In genomic region chr20:54633903-54634302, GRCh38 we compare ENCODE assay signal across 10 cellular contexts.
DNase-seq lines count a peak whose midpoint lies in the region; ATAC-seq, FAIRE-seq and TF ChIP-seq lines count a peak whose summit lies in the region.
"Had no signal": no experiment of that assay in that cellular context is flagged by ENCODE, and none has a peak within 500 bp of the region (broad histone marks: within the 10 kb centered on the region; RNA-seq: fewer than 3 reads in every experiment).

No MANE protein-coding gene starts in this region.

- SMC1A ChIA-PET in GM12878 (lab: Charles Lee; ENCODE audit: uncharacterized antibody, unreplicated experiment), result no interaction called here

- no peaks in the 10 kb centered on the region for H3K9me2 ChIP-seq in hepatocyte (replicated peaks; ENCODE audit: insufficient read depth)

- H3K9ac ChIP-seq in GM12878 (ENCODE audit: control insufficient read depth, insufficient read depth, low read length) (no peak overlapping the region), HepG2 (ENCODE audit: insufficient read depth, low read depth, low read length) (no peak overlapping the region)

- TF ChIP-seq RAD21 in GM12878 (IDR thresholded peaks at IDR 0.05; ENCODE audit: insufficient read depth, low read depth, low read length) (no peak), HepG2 (CRISPR knock-in tag; IDR thresholded peaks at IDR 0.05) (no peak)

- H2AFZ ChIP-seq in GM12878 (ENCODE audit: control insufficient read depth, low read depth, low read length), result no peak overlapping the region; the same call in 1 of the 2 replicates
- H2AFZ ChIP-seq in HepG2 (ENCODE audit: low read length), result no peak overlapping the region
- H2AFZ ChIP-seq in hepatocyte, result no peak overlapping the region

- H4K20me1 ChIP-seq in GM12878 (ENCODE audit: control insufficient read depth, insufficient read depth) (no peaks in the 10 kb centered on the region), HepG2 (ENCODE audit: insufficient read depth, low read length) (no peaks in the 10 kb centered on the region), hepatocyte (ENCODE audit: insufficient read depth, poor library complexity, severe bottlenecking) (no peaks in the 10 kb centered on the region)

- peak overlapping the region; percentile 63 for H3K4me2 ChIP-seq in GM12878 (ENCODE audit: control insufficient read depth, insufficient read depth)
- no peak overlapping the region for H3K4me2 ChIP-seq in HepG2 (ENCODE audit: low read depth, low read length)
- H3K4me2 ChIP-seq in hepatocyte, result no peak overlapping the region

- DNase-seq in GM12878 (ENCODE audit: low read depth, low spot score), result peak; percentile 84
- no peak for DNase-seq in HepG2 (ENCODE audit: low spot score)
- DNase-seq in hepatocyte (ENCODE audit: low spot score), result no peak
- DNase-seq in aorta, result no peak
- DNase-seq in HPDE6-E6E7 (ENCODE audit: extremely low spot score), result no peak
- DNase-seq: DMS53, T1000 had no signal

- RAD21 ChIA-PET in GM12878 (lab: Charles Lee; ENCODE audit: unreplicated experiment), result interaction anchor here (1.4 kb wide), 1 partner anchor 12 kb away, joined by 5 read pairs; no protein-coding TSS in a partner anchor

- in situ Hi-C loops in GM12878 (cut with MboI), result loop anchor here (25.0 kb wide), 2 partner anchors 672 to 1072 kb away; no protein-coding TSS in a partner anchor
- in situ Hi-C loops in HepG2 (cut with HindIII; ENCODE audit: extremely low pct_ligation_motif_present, low pct_unique_long_range_greater_than_20kb), result no loop called here

- H3K36me3 ChIP-seq in GM12878 (ENCODE audit: control insufficient read depth in 2 of 2, insufficient read depth in 2 of 2, low read length in 1 of 2), result no peaks in the 10 kb centered on the region
- H3K36me3 ChIP-seq in HepG2 (replicated peaks in 1 of 2; ENCODE audit: control insufficient read depth in 1 of 2, insufficient read depth in 2 of 2, low read length in 2 of 2), result no peaks in the 10 kb centered on the region
- no peaks in the 10 kb centered on the region for H3K36me3 ChIP-seq in hepatocyte (replicated peaks; ENCODE audit: insufficient read depth, low read depth)
- no peaks in the 10 kb centered on the region for H3K36me3 ChIP-seq in aorta (ENCODE audit: control insufficient read depth in 1 of 2, insufficient read depth in 2 of 2, low read length in 1 of 2)

- no peak for TF ChIP-seq CTCF in GM12878 (IDR thresholded peaks at IDR 0.05 in 2 of 3, conservative IDR thresholded peaks at IDR 0.05 in 1 of 3; ENCODE audit: control insufficient read depth in 2 of 3, extremely low read depth in 1 of 3, insufficient read depth in 1 of 3, low read depth in 3 of 3, low read length in 3 of 3)
- TF ChIP-seq CTCF in HepG2 (CRISPR knock-in tag; IDR thresholded peaks at IDR 0.05), result no peak
- TF ChIP-seq CTCF in hepatocyte (IDR thresholded peaks at IDR 0.05; ENCODE audit: poor library complexity), result no peak

- no peaks in the 10 kb centered on the region; the same call in 2 of the 3 replicates for H3K9me3 ChIP-seq in GM12878 (replicated peaks; ENCODE audit: control insufficient read depth, insufficient read depth, low read length)
- H3K9me3 ChIP-seq in HepG2 (ENCODE audit: low read length), result no peaks in the 10 kb centered on the region
- H3K9me3 ChIP-seq in hepatocyte (ENCODE audit: low read depth), result no peaks in the 10 kb centered on the region
- H3K9me3 ChIP-seq in aorta (ENCODE audit: control insufficient read depth, low read length), result no peaks in the 10 kb centered on the region

- CTCF ChIA-PET in GM12878 (lab: Yijun Ruan, JAX) (interaction anchor here (2.3 kb wide), 1 partner anchor 14 kb away, joined by 6 read pairs; no protein-coding TSS in a partner anchor), HepG2 (lab: Yijun Ruan, JAX; ENCODE audit: low intra/inter-chr PET ratio, low total read pairs) (no interaction called here)

- H3K4me1 ChIP-seq in GM12878 (ENCODE audit: control insufficient read depth, insufficient read depth, low read length) (peaks cover 8% of the 10 kb centered on the region; the same call in 1 of the 2 replicates), HepG2 (ENCODE audit: insufficient read depth, low read length) (no peaks in the 10 kb centered on the region), hepatocyte (ENCODE audit: insufficient read depth) (no peaks in the 10 kb centered on the region), aorta (ENCODE audit: control insufficient read depth in 1 of 2, insufficient read depth in 2 of 2, low read length in 2 of 2) (no peaks in the 10 kb centered on the region)

- H3K79me2 ChIP-seq in GM12878 (ENCODE audit: control insufficient read depth, insufficient read depth, low read length), result no peaks in the 10 kb centered on the region
- no peaks in the 10 kb centered on the region for H3K79me2 ChIP-seq in HepG2 (ENCODE audit: insufficient read depth, low read length)
- H3K79me2 ChIP-seq in hepatocyte, result no peaks in the 10 kb centered on the region

- intact Hi-C loops in GM12878 (cut with micrococcal nuclease; ENCODE audit: unreplicated experiment), result no loop called here
- intact Hi-C loops in HepG2 (cut with micrococcal nuclease; ENCODE audit: unreplicated experiment), result no loop called here
- intact Hi-C loops in aorta (cut with DNase I), result no loop called here

- peak; percentile 61 to 83; a peak in 3 of 4 replicates for TF ChIP-seq EP300 in GM12878 (IDR thresholded peaks at IDR 0.05; ENCODE audit: borderline replicate concordance in 1 of 2, control insufficient read depth in 1 of 2, low read depth in 2 of 2, low read length in 2 of 2)
- no peak for TF ChIP-seq EP300 in HepG2 (IDR thresholded peaks at IDR 0.05; ENCODE audit: low read depth in 2 of 2, low read length in 2 of 2)
- TF ChIP-seq EP300 in HepG2 (CRISPR knock-in tag; IDR thresholded peaks at IDR 0.05; ENCODE audit: borderline replicate concordance), result no peak

- no peak for TF ChIP-seq POLR2A in GM12878 (IDR thresholded peaks at IDR 0.05; ENCODE audit: low read depth, low read length)
- no peak for TF ChIP-seq POLR2A in HepG2 (IDR thresholded peaks at IDR 0.05; ENCODE audit: insufficient read depth in 1 of 2, low read depth in 2 of 2, low read length in 2 of 2)

- BruUV-seq in GM12878 (replicated peaks; lab: Mats Ljungman, UMichigan), result no TSS peak
- no TSS peak for BruUV-seq in HepG2 (replicated peaks; lab: Mats Ljungman, UMichigan)

- ATAC-seq in GM18867 (IDR thresholded peaks at IDR 0.05; ENCODE audit: unreplicated experiment), result peak; percentile 99
- peak; percentile 99 for ATAC-seq in GM21576 (IDR thresholded peaks at IDR 0.05; ENCODE audit: unreplicated experiment)
- peak; percentile 98 for ATAC-seq in HG03175 (IDR thresholded peaks at IDR 0.05; ENCODE audit: unreplicated experiment)
- ATAC-seq in GM12878, result peak; percentile 100
- no peak for ATAC-seq in HepG2
- no peak for ATAC-seq in aorta (ENCODE audit: low FRiP score)

- no peak overlapping the region; the same call in 1 of the 2 replicates for H3K27ac ChIP-seq in GM12878 (ENCODE audit: control insufficient read depth, insufficient read depth)
- H3K27ac ChIP-seq in HepG2 (ENCODE audit: extremely low read length, insufficient read depth, low read length), result no peak overlapping the region
- H3K27ac ChIP-seq in hepatocyte, result no peak overlapping the region
- no peak overlapping the region for H3K27ac ChIP-seq in aorta (ENCODE audit: low read depth in 1 of 2, low read length in 2 of 2)

- WGBS in GM12878 (ENCODE audit: insufficient coverage, insufficient replicate concordance, low lambda C conversion rate, missing lambda C conversion rate), result 6% methylated on average over 4 of the region's 4 CpGs
- WGBS in HepG2 (ENCODE audit: low lambda C conversion rate), result 62% methylated on average over 4 of the region's 4 CpGs
- WGBS in hepatocyte (ENCODE audit: low lambda C conversion rate, missing lambda C conversion rate), result 75% methylated on average over 4 of the region's 4 CpGs
- 83 to 84% methylated on average over 4 of the region's 4 CpGs for WGBS in aorta, 2 donors

- H3K27me3 ChIP-seq in GM12878 (replicated peaks in 1 of 2; ENCODE audit: control insufficient read depth in 2 of 2, insufficient read depth in 2 of 2, low read length in 1 of 2), result peaks cover 3 to 5% of the 10 kb centered on the region in 2 experiments; a peak in 3 of 4 replicates
- peaks cover 0 to 26% of the 10 kb centered on the region in 2 experiments; a peak in 4 of 5 replicates for H3K27me3 ChIP-seq in HepG2 (ENCODE audit: control insufficient read depth in 1 of 2, insufficient read depth in 2 of 2, low read length in 2 of 2)
- no peaks in the 10 kb centered on the region for H3K27me3 ChIP-seq in hepatocyte
- H3K27me3 ChIP-seq in aorta (ENCODE audit: control insufficient read depth in 1 of 2, insufficient read depth in 2 of 2, low read length in 1 of 2), result no peaks in the 10 kb centered on the region

- POLR2A ChIA-PET in GM12878 (lab: Charles Lee), result interaction anchor here (1.5 kb wide), 1 partner anchor 426 kb away, joined by 3 read pairs; the partner anchor contains the start of gene PFDN4
- POLR2A ChIA-PET in HepG2 (lab: Yijun Ruan, JAX), result no interaction called here

- FAIRE-seq in GM12878 (lab: Jason Lieb, UNC), result peak; percentile 98
- no peak for FAIRE-seq in HepG2 (lab: Jason Lieb, UNC)

- no peak overlapping the region for H3K4me3 ChIP-seq in GM12878
- H3K4me3 ChIP-seq in HepG2 (replicated peaks in 1 of 3; ENCODE audit: insufficient read depth in 1 of 3, low read depth in 2 of 3, low read length in 3 of 3), result no peak overlapping the region
- no peak overlapping the region for H3K4me3 ChIP-seq in hepatocyte
- H3K4me3 ChIP-seq in aorta (ENCODE audit: low read length in 2 of 2), result no peak overlapping the region

TF ChIP-seq in GM12878, 131 proteins besides CTCF, POLR2A, EP300 and RAD21 (continues in another document):
- peak; percentile 85 for TF ChIP-seq DPF2 (IDR thresholded peaks at IDR 0.05)
- peak; percentile 65 to 71 for TF ChIP-seq IKZF2 (IDR thresholded peaks at IDR 0.05)

TF ChIP-seq in HepG2, 621 proteins besides CTCF, POLR2A, EP300 and RAD21:
- TF ChIP-seq ZNF724P (CRISPR knock-in tag; IDR thresholded peaks at IDR 0.05; ENCODE audit: borderline replicate concordance) (no peak), NR0B2 (CRISPR knock-in tag; IDR thresholded peaks at IDR 0.05) (no peak), NCOA2 (CRISPR knock-in tag; IDR thresholded peaks at IDR 0.05) (no peak)

Comparison
In these comparisons a context has a peak if more than half of its experiments do, and no peak if none do; other contexts are left out.
1. ATAC-seq: peak in GM18867 (single experiment), GM21576 (single experiment), HG03175 (single experiment) and GM12878 (single experiment); none in HepG2 (single experiment) and aorta (single experiment).